25 cellular contexts compared by ENCODE assay signal in the genomic region with DNA sequence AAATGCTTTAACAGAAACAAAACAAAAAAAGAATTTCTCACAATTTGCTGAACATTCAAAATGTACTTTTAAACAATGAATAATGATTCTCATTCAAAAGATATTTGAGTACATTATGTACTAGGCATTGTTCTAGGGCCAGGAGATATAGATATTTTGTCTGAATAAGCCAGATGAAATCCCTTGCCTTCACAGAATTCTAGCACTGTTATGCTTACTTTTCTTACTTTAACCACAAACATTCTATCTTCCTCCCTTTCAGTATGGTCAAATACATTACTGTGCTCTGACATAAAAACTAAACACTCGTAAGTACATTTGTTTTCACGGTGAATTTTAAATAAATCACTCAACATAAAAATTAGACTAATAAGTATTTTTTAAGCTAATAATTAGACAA.
A peak's percentile ranks its signal among the peaks of the same experiment; 100 is the strongest.
DNase-seq lines count a peak whose midpoint lies in the region; ATAC-seq and TF ChIP-seq lines count a peak whose summit lies in the region.
"Had no signal": no experiment of that assay in that cellular context is flagged by ENCODE, and none has a peak within 500 bp of the region (broad histone marks: within the 10 kb centered on the region; RNA-seq: fewer than 3 reads in every experiment).

No MANE protein-coding gene starts in this region.

- H3K4me3 Mint-ChIP-seq in CD4-positive, alpha-beta T cell: no peak overlapping the region
- H3K4me3 Mint-ChIP-seq: stimulated activated effector memory CD8-positive, alpha-beta T cell treated with anti-CD3 and anti-CD28 coated beads, Interleukin-12 subunit alpha, Interleukin-12 subunit beta, amount 100 ng/mL, for 72 hours had no signal

- no peaks in the 10 kb centered on the region for H3K9me3 Mint-ChIP-seq in CD4-positive, alpha-beta T cell
- H3K9me3 Mint-ChIP-seq: stimulated activated effector memory CD8-positive, alpha-beta T cell treated with anti-CD3 and anti-CD28 coated beads, Interleukin-12 subunit alpha, Interleukin-12 subunit beta, amount 100 ng/mL, for 72 hours had no signal

- no peaks in the 10 kb centered on the region for H3K27me3 ChIP-seq in CD4-positive, alpha-beta T cell (ENCODE audit: control insufficient read depth, insufficient read depth, low read length)

- peaks cover 55% of the 10 kb centered on the region for H3K36me3 Mint-ChIP-seq in CD4-positive, alpha-beta T cell (ENCODE audit: low read depth)

- POLR2A ChIA-PET in CD4-positive, alpha-beta T cell (lab: Charles Lee): no interaction called here

- H3K27ac ChIP-seq in CD4-positive, alpha-beta T cell (ENCODE audit: low read depth, low read length): no peak overlapping the region
- H3K27ac ChIP-seq: RWPE1 had no signal

- no peaks in the 10 kb centered on the region for H3K9me3 ChIP-seq in CD4-positive, alpha-beta T cell (ENCODE audit: control insufficient read depth, low read length)

- peaks cover 35% of the 10 kb centered on the region for H3K4me1 Mint-ChIP-seq in CD4-positive, alpha-beta T cell (ENCODE audit: low read depth)

- H3K27ac Mint-ChIP-seq in CD4-positive, alpha-beta T cell: peak overlapping the region; percentile 14

- ATAC-seq in CD4-positive, alpha-beta T cell (ENCODE audit: poor library complexity): no peak
- ATAC-seq in GM21723 (IDR thresholded peaks at IDR 0.05; ENCODE audit: unreplicated experiment) (no peak), GM21528 (IDR thresholded peaks at IDR 0.05; ENCODE audit: low FRiP score, unreplicated experiment) (no peak)
- ATAC-seq: GM12878; SK-N-SH treated with all-trans-retinoic acid at 6 μM for 48 hours; stimulated activated effector memory CD8-positive, alpha-beta T cell treated with anti-CD3 and anti-CD28 coated beads, Interleukin-12 subunit alpha, Interleukin-12 subunit beta, amount 100 ng/mL, for 72 hours had no signal

- no peak for DNase-seq in CD4-positive, alpha-beta T cell
- DNase-seq in astrocyte of the hippocampus (ENCODE audit: low read depth, low spot score): peak; percentile 30
- peak; percentile 20 for DNase-seq in fibroblast of villous mesenchyme (ENCODE audit: low read depth)
- DNase-seq in renal cortical epithelial cell (ENCODE audit: low read depth): peak; percentile 10
- no peak for DNase-seq in activated T-cell treated with anti-CD3 and anti-CD28 coated beads for 4 hours
- DNase-seq in dermis blood vessel endothelial cell: no peak
- DNase-seq: activated CD4-positive, alpha-beta T cell treated with anti-CD3 and anti-CD28 coated beads for 4 hours; activated naive CD4-positive, alpha-beta T cell treated with Interleukin-2 at 50 U/mL for 16 hours; activated T-cell treated with anti-CD3 and anti-CD28 coated beads, Interleukin-2, amount 50 U/mL, for 48 hours; anterior cingulate cortex; C1 segment of cervical spinal cord; cerebellar nuclear complex; effector CD8-positive, alpha-beta T cell; H7; Karpas-422; MV-4-11; NCI-H69; stimulated activated CD4-positive, alpha-beta T cell treated with anti-CD3 and anti-CD28 coated beads, Interleukin-2, amount 100 ng/mL, for 48 hours; T-helper 2 cell had no signal

- no peak overlapping the region for H3K4me3 ChIP-seq in fibroblast of villous mesenchyme (ENCODE audit: low read depth, low read length)
- H3K4me3 ChIP-seq: GM12878 had no signal

- intact Hi-C loops in CD4-positive, alpha-beta T cell (cut with DNase I, micrococcal nuclease): no loop called here

- no peak for TF ChIP-seq CTCF in CD4-positive, alpha-beta T cell (IDR thresholded peaks at IDR 0.05)
- no peak for TF ChIP-seq CTCF in fibroblast of villous mesenchyme (IDR thresholded peaks at IDR 0.05; ENCODE audit: insufficient read depth, low read depth, low read length)

- no peaks in the 10 kb centered on the region for H3K27me3 Mint-ChIP-seq in CD4-positive, alpha-beta T cell

- CTCF ChIA-PET in CD4-positive, alpha-beta T cell (lab: Charles Lee): no interaction called here

Comparison
In these comparisons a context has a peak if more than half of its experiments do, and no peak if none do; other contexts are left out.
1. DNase-seq: peak in astrocyte of the hippocampus (single experiment), fibroblast of villous mesenchyme (single experiment) and renal cortical epithelial cell (single experiment); none in CD4-positive, alpha-beta T cell (0 of 10), activated T-cell treated with anti-CD3 and anti-CD28 coated beads for 4 hours (single experiment) and dermis blood vessel endothelial cell (single experiment).